13 cellular contexts compared by ENCODE assay signal in the genomic region with DNA sequence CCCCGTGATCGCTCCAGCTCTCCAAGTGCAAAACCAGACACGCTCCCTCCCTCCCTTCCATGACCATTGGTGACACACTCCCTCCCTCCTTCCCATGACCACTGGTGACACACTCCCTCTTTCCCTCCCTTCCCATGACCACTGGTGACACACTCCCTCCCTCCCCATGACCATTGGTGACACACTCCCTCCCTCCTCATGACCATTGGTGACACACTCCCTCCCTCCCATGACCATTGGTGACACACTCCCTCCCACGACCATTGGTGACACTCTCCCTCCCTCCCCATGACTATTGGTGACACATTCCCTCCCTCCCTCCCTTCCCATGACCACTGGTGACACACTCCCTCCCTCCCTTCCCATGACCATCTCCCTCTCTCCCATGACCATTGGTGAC. TPM values are rescaled to one million over a fixed set of nuclear protein-coding genes. Genes with fewer than 3 reads are reported as not detected.
DNase-seq lines count a peak whose midpoint lies in the region; FAIRE-seq and TF ChIP-seq lines count a peak whose summit lies in the region.
"Had no signal": no experiment of that assay in that cellular context is flagged by ENCODE, and none has a peak within 500 bp of the region (broad histone marks: within the 10 kb centered on the region; RNA-seq: fewer than 3 reads in every experiment).

No MANE protein-coding gene starts in this region.

- H3K4me2 ChIP-seq in endothelial cell of umbilical vein (ENCODE audit: insufficient read depth, low read length): no peak overlapping the region
- no peak overlapping the region for H3K4me2 ChIP-seq in trophoblast cell (ENCODE audit: low read length)
- no peak overlapping the region for H3K4me2 ChIP-seq in OCI-LY7 (ENCODE audit: low read length)

- no peak overlapping the region for H4K91ac ChIP-seq in trophoblast cell (ENCODE audit: low read depth, low read length)

- H3K4ac ChIP-seq in trophoblast cell (ENCODE audit: low read depth, low read length): no peak overlapping the region

- TF ChIP-seq POLR2A in endothelial cell of umbilical vein (IDR thresholded peaks at IDR 0.05; ENCODE audit: low read depth, low read length): no peak

- WGBS in trophoblast cell (ENCODE audit: extremely low coverage, insufficient coverage, insufficient read length): no CpG with 5 or more reads among the region's 4 CpGs

- H3K36me3 ChIP-seq in endothelial cell of umbilical vein (ENCODE audit: control insufficient read depth in 2 of 2, extremely low read depth in 1 of 2, insufficient read depth in 2 of 2, low read length in 2 of 2) (no peaks in the 10 kb centered on the region), trophoblast cell (ENCODE audit: control insufficient read depth in 1 of 2, insufficient read depth in 2 of 2, low read length in 2 of 2) (no peaks in the 10 kb centered on the region), OCI-LY7 (ENCODE audit: insufficient read depth, low read length) (peaks cover 6% of the 10 kb centered on the region; the same call in 1 of the 2 replicates)
- H3K36me3 ChIP-seq: colonic mucosa had no signal

- no peaks in the 10 kb centered on the region for H3K79me2 ChIP-seq in endothelial cell of umbilical vein (ENCODE audit: control insufficient read depth, insufficient read depth, low read length)
- no peaks in the 10 kb centered on the region for H3K79me2 ChIP-seq in trophoblast cell (ENCODE audit: control insufficient read depth, insufficient read depth, low read length, poor library complexity)
- H3K79me2 ChIP-seq in OCI-LY7 (ENCODE audit: insufficient read depth, low read depth, low read length): no peaks in the 10 kb centered on the region

- H3K27ac ChIP-seq in endothelial cell of umbilical vein (ENCODE audit: insufficient read depth, low read depth, low read length) (no peak overlapping the region), trophoblast cell (ENCODE audit: low read depth, low read length) (no peak overlapping the region), OCI-LY7 (ENCODE audit: low read depth, low read length, poor library complexity, severe bottlenecking) (no peak overlapping the region)
- H3K27ac ChIP-seq: colonic mucosa, heart left ventricle, right atrium auricular region had no signal

- DNase-seq in GM10266 (ENCODE audit: extremely low spot score): peak; percentile 65
- peak; percentile 10 for DNase-seq in M059J (ENCODE audit: low read depth)
- peak; percentile 18 for DNase-seq in endothelial cell of umbilical vein (ENCODE audit: low read depth, low spot score)
- DNase-seq in trophoblast cell: no peak
- DNase-seq in activated effector memory CD4-positive, alpha-beta T cell treated with Interleukin-2 at 50 U/mL for 16 hours: no peak
- DNase-seq in activated CD4-positive, alpha-beta T cell treated with anti-CD3 and anti-CD28 coated beads for 1 hour: no peak
- no peak for DNase-seq in DMS53 treated with DMSO at 0.1 percent for 48 hours (lab: John Stamatoyannopoulos, UW; ENCODE audit: unreplicated experiment)
- DNase-seq in OCI-LY7 (ENCODE audit: low spot score): no peak
- DNase-seq: colonic mucosa, NCI-H2107 had no signal

- no peak overlapping the region for H2AK5ac ChIP-seq in trophoblast cell (ENCODE audit: low read length)

- CTCF ChIA-PET in endothelial cell of umbilical vein (lab: Charles Lee): no interaction called here
- CTCF ChIA-PET in OCI-LY7 (lab: Charles Lee; ENCODE audit: unreplicated experiment): no interaction called here

- TF ChIP-seq CTCF in GM10266 (IDR thresholded peaks at IDR 0.05; ENCODE audit: control insufficient read depth, insufficient read depth, low read depth, missing control alignments) (no peak), endothelial cell of umbilical vein (IDR thresholded peaks at IDR 0.05; ENCODE audit: extremely low read depth in 1 of 2, insufficient read depth in 1 of 2, low read depth in 1 of 2, low read length in 2 of 2) (no peak), OCI-LY7 (conservative IDR thresholded peaks at IDR 0.05; ENCODE audit: low read length) (no peak)

- H4K12ac ChIP-seq in trophoblast cell (ENCODE audit: low read depth, low read length): no peak overlapping the region

- H3K27me3 ChIP-seq in endothelial cell of umbilical vein (ENCODE audit: control insufficient read depth in 2 of 2, insufficient read depth in 2 of 2, low read length in 2 of 2) (no peaks in the 10 kb centered on the region), trophoblast cell (ENCODE audit: insufficient read depth, low read length) (no peaks in the 10 kb centered on the region)
- H3K27me3 ChIP-seq: colonic mucosa, heart left ventricle, right atrium auricular region had no signal

- H4K20me1 ChIP-seq in endothelial cell of umbilical vein (replicated peaks; ENCODE audit: control insufficient read depth, extremely low read depth, insufficient read depth, low read length): no peaks in the 10 kb centered on the region
- H4K20me1 ChIP-seq in OCI-LY7 (ENCODE audit: insufficient read depth, low read length): no peaks in the 10 kb centered on the region

- H3K4me3 ChIP-seq in endothelial cell of umbilical vein (replicated peaks in 1 of 3; ENCODE audit: insufficient read depth in 1 of 3, low read depth in 1 of 3, low read length in 3 of 3) (no peak overlapping the region), trophoblast cell (ENCODE audit: low read depth, low read length) (peak overlapping the region; percentile 13), OCI-LY7 (ENCODE audit: low read depth, low read length, poor library complexity, severe bottlenecking) (no peak overlapping the region)
- H3K4me3 ChIP-seq: colonic mucosa, heart left ventricle, right atrium auricular region had no signal

- H3K9ac ChIP-seq in endothelial cell of umbilical vein (replicated peaks; ENCODE audit: extremely low read depth, insufficient read depth, low read length): no peak overlapping the region
- H3K9ac ChIP-seq in trophoblast cell (ENCODE audit: low read length): no peak overlapping the region

- H3K9me1 ChIP-seq in endothelial cell of umbilical vein (replicated peaks; ENCODE audit: control insufficient read depth, extremely low read depth, insufficient read depth, low read length): no peaks in the 10 kb centered on the region

- no peak for FAIRE-seq in endothelial cell of umbilical vein (lab: Jason Lieb, UNC)
- FAIRE-seq: TTC549 had no signal

- no peak overlapping the region for H2BK5ac ChIP-seq in trophoblast cell (ENCODE audit: low read depth, low read length, poor library complexity)

- no peak overlapping the region for H3K23ac ChIP-seq in trophoblast cell (ENCODE audit: low read length)

- no peak overlapping the region for H2AFZ ChIP-seq in endothelial cell of umbilical vein (ENCODE audit: low read depth, low read length)
- no peak overlapping the region for H2AFZ ChIP-seq in trophoblast cell (ENCODE audit: insufficient read depth, low read length, poor library complexity)
- no peak overlapping the region for H2AFZ ChIP-seq in OCI-LY7 (ENCODE audit: low read length)

- POLR2A ChIA-PET in endothelial cell of umbilical vein (lab: Charles Lee): no interaction called here
- POLR2A ChIA-PET in OCI-LY7 (lab: Charles Lee): no interaction called here

- no peak overlapping the region for H4K8ac ChIP-seq in trophoblast cell (ENCODE audit: low read depth, low read length)

- H3K18ac ChIP-seq in trophoblast cell (ENCODE audit: low read length): no peak overlapping the region

- dilution Hi-C loops in endothelial cell of umbilical vein (cut with MboI; ENCODE audit: extremely low pct_ligation_motif_present, low sequenced_read_pairs): no loop called here

- H3K79me1 ChIP-seq in trophoblast cell (ENCODE audit: low read length): no peaks in the 10 kb centered on the region

- no peaks in the 10 kb centered on the region for H3K9me2 ChIP-seq in OCI-LY7 (ENCODE audit: insufficient read depth, low read length)

- H2BK12ac ChIP-seq in trophoblast cell (ENCODE audit: low read length): no peak overlapping the region

- BruUV-seq in endothelial cell of umbilical vein (replicated peaks; lab: Mats Ljungman, UMichigan) (no TSS peak), OCI-LY7 (replicated peaks; lab: Mats Ljungman, UMichigan) (no TSS peak)

- H3K14ac ChIP-seq in trophoblast cell (ENCODE audit: low read length): no peak overlapping the region

- intact Hi-C loops in endothelial cell of umbilical vein (cut with micrococcal nuclease): no loop called here
- intact Hi-C loops in OCI-LY7 (cut with micrococcal nuclease; ENCODE audit: unreplicated experiment): no loop called here

- H3K9me3 ChIP-seq in endothelial cell of umbilical vein (replicated peaks; ENCODE audit: control insufficient read depth, insufficient read depth, low read length): no peaks in the 10 kb centered on the region
- H3K9me3 ChIP-seq in trophoblast cell (ENCODE audit: insufficient read depth, low read depth, low read length): peaks cover 33% of the 10 kb centered on the region
- H3K9me3 ChIP-seq in OCI-LY7 (ENCODE audit: low read length): no peaks in the 10 kb centered on the region
- H3K9me3 ChIP-seq: colonic mucosa, heart left ventricle, right atrium auricular region had no signal

- no peak overlapping the region for H2BK120ac ChIP-seq in trophoblast cell (ENCODE audit: insufficient read depth, low read length, poor library complexity)

- no peaks in the 10 kb centered on the region for H3K4me1 ChIP-seq in endothelial cell of umbilical vein (ENCODE audit: control insufficient read depth, extremely low read depth, insufficient read depth, low read length)
- H3K4me1 ChIP-seq in trophoblast cell (ENCODE audit: control insufficient read depth in 1 of 2, insufficient read depth in 2 of 2, low read length in 2 of 2): no peaks in the 10 kb centered on the region
- H3K4me1 ChIP-seq in OCI-LY7 (ENCODE audit: insufficient read depth, low read length, poor library complexity, severe bottlenecking): no peaks in the 10 kb centered on the region
- H3K4me1 ChIP-seq: colonic mucosa, heart left ventricle, right atrium auricular region had no signal

TF ChIP-seq in endothelial cell of umbilical vein, 7 proteins besides CTCF, POLR2A, EP300 and RAD21 (continues in another document):
- TF ChIP-seq EZH2 (IDR thresholded peaks at IDR 0.05; ENCODE audit: borderline replicate concordance, low read depth, low read length, severe bottlenecking) (no peak), FOS (IDR thresholded peaks at IDR 0.05; ENCODE audit: borderline replicate concordance, insufficient read depth, low read length) (no peak), POLR2AphosphoS5 (IDR thresholded peaks at IDR 0.05; ENCODE audit: insufficient read depth, low read depth, low read length) (no peak)

RNA-seq across cellular contexts. Expression of gene LMF1, which starts 56.3 kb away (rescaled TPM):
- total RNA-seq in M059J (2014; rRNA removed; shearing (Covaris generic)): 2.4 and 2.8 TPM in 2 replicates
- total RNA-seq in endothelial cell of umbilical vein (12.5 and 17.8 TPM in 2 replicates), OCI-LY7 (2022) (31.4 and 32.8 TPM in 2 replicates)
- 14.3 and 17.8 TPM in 2 replicates for polyA plus RNA-seq in endothelial cell of umbilical vein
- 6.7 and 7.5 TPM in 2 replicates for polyA plus RNA-seq in endothelial cell of umbilical vein (2011; cell fraction: cytosol; rRNA removed)
- 17.8 and 26.6 TPM in 2 replicates for polyA plus RNA-seq in endothelial cell of umbilical vein (2011; cell fraction: nucleus; rRNA removed)
- 15.8 and 23.9 TPM in 2 replicates for polyA plus RNA-seq in endothelial cell of umbilical vein (2012)
- polyA minus RNA-seq in endothelial cell of umbilical vein: 30.9 and 34.6 TPM in 2 replicates
- 13.3 TPM for polyA minus RNA-seq in endothelial cell of umbilical vein (2011; cell fraction: cytosol; rRNA and poly(A)+ RNA removed)
- polyA minus RNA-seq in endothelial cell of umbilical vein (2011; cell fraction: nucleus; rRNA and poly(A)+ RNA removed): 16.7 and 20.3 TPM in 2 replicates
- 8.3 TPM in 2 replicates for polyA plus RNA-seq in trophoblast cell (2013)
- 5.8 and 17.0 TPM in 2 replicates for total RNA-seq in OCI-LY7 (2014; rRNA removed; shearing (Covaris generic))

Comparison
In these comparisons a context has a peak if more than half of its experiments do, and no peak if none do; other contexts are left out.
1. DNase-seq: peak in GM10266 (single experiment), M059J (single experiment) and endothelial cell of umbilical vein (single experiment); none in trophoblast cell (0 of 2), activated effector memory CD4-positive, alpha-beta T cell treated with Interleukin-2 at 50 U/mL for 16 hours (single experiment), activated CD4-positive, alpha-beta T cell treated with anti-CD3 and anti-CD28 coated beads for 1 hour (single experiment), DMS53 treated with DMSO at 0.1 percent for 48 hours (single experiment) and OCI-LY7 (single experiment).